ENCODE assay signal across 1 cellular context in the genomic region with DNA sequence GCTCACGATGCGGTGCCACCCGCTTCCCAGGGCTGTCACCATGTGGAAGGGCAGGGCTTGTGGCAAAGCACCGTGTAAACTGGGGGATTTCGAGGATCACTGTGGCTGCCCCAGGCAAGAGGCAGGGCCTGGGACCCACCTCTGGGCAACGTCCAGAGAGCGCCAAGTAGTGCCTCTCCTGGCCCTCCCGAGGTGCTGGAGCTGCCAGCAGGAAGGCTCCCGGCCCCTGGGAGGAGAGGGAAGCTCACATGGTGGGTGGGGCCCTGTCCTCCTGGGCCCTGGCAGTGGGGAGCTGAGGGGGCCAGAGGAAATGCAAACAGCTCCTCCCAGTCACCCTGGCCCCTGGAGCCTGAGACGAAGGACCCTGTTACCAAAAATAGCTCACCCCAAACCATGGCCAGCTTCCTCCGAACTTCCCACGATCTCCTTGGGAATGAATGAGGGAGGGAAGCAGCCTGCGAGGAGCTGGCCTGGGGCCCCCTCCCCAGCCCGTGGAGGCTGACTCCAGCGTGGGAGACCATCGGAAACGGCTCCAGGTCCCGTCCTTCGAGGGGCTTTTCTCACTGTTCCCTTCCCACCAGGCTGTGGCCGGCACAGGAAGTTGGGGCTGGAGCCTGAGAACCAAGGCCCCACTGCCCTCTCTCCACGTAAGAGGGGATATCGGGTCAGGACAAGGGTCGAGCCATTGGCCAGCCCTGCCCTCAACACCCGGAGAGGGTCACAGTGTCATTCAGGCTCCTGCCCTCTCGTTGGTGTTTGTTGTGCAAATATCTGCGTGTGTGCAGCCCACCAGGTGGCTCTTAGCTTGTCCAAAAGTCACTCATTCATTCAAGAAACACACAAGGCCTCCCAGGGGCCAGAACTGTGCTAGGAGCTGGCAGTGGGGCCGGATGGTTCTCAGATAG.
TF ChIP-seq lines count a peak whose summit lies in the region.

No MANE protein-coding gene starts in this region.

TF ChIP-seq in liver, 16 proteins besides CTCF, POLR2A, EP300 and RAD21 (continued from another document):
- TF ChIP-seq, protein P1, sequence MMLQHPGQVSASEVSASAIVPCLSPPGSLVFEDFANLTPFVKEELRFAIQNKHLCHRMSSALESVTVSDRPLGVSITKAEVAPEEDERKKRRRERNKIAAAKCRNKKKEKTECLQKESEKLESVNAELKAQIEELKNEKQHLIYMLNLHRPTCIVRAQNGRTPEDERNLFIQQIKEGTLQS (IDR thresholded peaks at IDR 0.05) = no peak
TF ChIP-seq in liver: peak in this region for 2.
